ENCODE assay signal across 22 cellular contexts in genomic region chr7:124246262-124246863, GRCh38.
A peak's percentile ranks its signal among the peaks of the same experiment; 100 is the strongest.
DNase-seq lines count a peak whose midpoint lies in the region; ATAC-seq, FAIRE-seq and TF ChIP-seq lines count a peak whose summit lies in the region.
"Had no signal": no experiment of that assay in that cellular context is flagged by ENCODE, and none has a peak within 500 bp of the region (broad histone marks: within the 10 kb centered on the region; RNA-seq: fewer than 3 reads in every experiment).

No MANE protein-coding gene starts in this region.

- BruUV-seq in HepG2 (replicated peaks; lab: Mats Ljungman, UMichigan) (no TSS peak), GM12878 (replicated peaks; lab: Mats Ljungman, UMichigan) (no TSS peak)

- peaks cover 6% of the 10 kb centered on the region; the same call in 1 of the 2 replicates for H3F3A ChIP-seq in MM.1S (ENCODE audit: insufficient read depth, low read length)

- no peak overlapping the region for H3K4me3 Mint-ChIP-seq in activated CD8-positive, alpha-beta T cell treated with anti-CD3 and anti-CD28 coated beads for 36 hours
- no peak overlapping the region for H3K4me3 Mint-ChIP-seq in stimulated activated naive CD8-positive, alpha-beta T cell treated with anti-CD3 and anti-CD28 coated beads, Interleukin-15, amount 100 ng/mL, for 72 hours
- H3K4me3 Mint-ChIP-seq: activated B cell treated with CpG ODN at 0.5 μM for 24 hours; naive thymus-derived CD8-positive, alpha-beta T cell had no signal

- WGBS in HepG2 (ENCODE audit: low lambda C conversion rate) = 30% methylated on average over 2 of the region's 2 CpGs
- 51% methylated on average over 2 of the region's 2 CpGs for WGBS in right lobe of liver (ENCODE audit: insufficient coverage, low coverage, low lambda C conversion rate, missing lambda C conversion rate)
- 50% methylated on average over 2 of the region's 2 CpGs for WGBS in GM12878 (ENCODE audit: insufficient coverage, insufficient replicate concordance, low lambda C conversion rate, missing lambda C conversion rate)

- no peak overlapping the region for H3K4me2 ChIP-seq in HepG2 (ENCODE audit: low read depth, low read length)
- no peak overlapping the region for H3K4me2 ChIP-seq in GM12878 (ENCODE audit: control insufficient read depth, insufficient read depth)
- H3K4me2 ChIP-seq in MM.1S (ENCODE audit: low read depth, low read length) = no peak overlapping the region

- SMC1A ChIA-PET in GM12878 (lab: Charles Lee; ENCODE audit: uncharacterized antibody, unreplicated experiment) = interaction anchor here (1.1 to 1.3 kb wide), 3 partner anchors 9 to 20 kb away, joined by 4 read pairs; no protein-coding TSS in a partner anchor

- TF ChIP-seq CTCF in HepG2 (CRISPR knock-in tag; IDR thresholded peaks at IDR 0.05) (no peak), right lobe of liver (IDR thresholded peaks at IDR 0.05) (no peak), GM12878 (IDR thresholded peaks at IDR 0.05 in 2 of 3, conservative IDR thresholded peaks at IDR 0.05 in 1 of 3; ENCODE audit: control insufficient read depth in 2 of 3, extremely low read depth in 1 of 3, insufficient read depth in 1 of 3, low read depth in 3 of 3, low read length in 3 of 3) (no peak), MM.1S (IDR thresholded peaks at IDR 0.05; ENCODE audit: low read length) (no peak)
- TF ChIP-seq CTCF in activated CD8-positive, alpha-beta T cell treated with anti-CD3 and anti-CD28 coated beads for 36 hours (IDR thresholded peaks at IDR 0.05) = no peak

- H3K27me3 Mint-ChIP-seq in activated CD8-positive, alpha-beta T cell treated with anti-CD3 and anti-CD28 coated beads for 36 hours = no peaks in the 10 kb centered on the region
- no peaks in the 10 kb centered on the region for H3K27me3 Mint-ChIP-seq in stimulated activated naive CD8-positive, alpha-beta T cell treated with anti-CD3 and anti-CD28 coated beads, Interleukin-15, amount 100 ng/mL, for 72 hours
- H3K27me3 Mint-ChIP-seq: activated B cell treated with CpG ODN at 0.5 μM for 24 hours; naive thymus-derived CD8-positive, alpha-beta T cell had no signal

- no peak overlapping the region for H3K27ac Mint-ChIP-seq in activated CD8-positive, alpha-beta T cell treated with anti-CD3 and anti-CD28 coated beads for 36 hours
- no peak overlapping the region for H3K27ac Mint-ChIP-seq in stimulated activated naive CD8-positive, alpha-beta T cell treated with anti-CD3 and anti-CD28 coated beads, Interleukin-15, amount 100 ng/mL, for 72 hours
- H3K27ac Mint-ChIP-seq: activated B cell treated with CpG ODN at 0.5 μM for 24 hours; naive thymus-derived CD8-positive, alpha-beta T cell had no signal

- TF ChIP-seq RAD21 in HepG2 (CRISPR knock-in tag; IDR thresholded peaks at IDR 0.05) = no peak
- no peak for TF ChIP-seq RAD21 in GM12878 (IDR thresholded peaks at IDR 0.05; ENCODE audit: insufficient read depth, low read depth, low read length)

- H3K27me3 ChIP-seq in HepG2 (ENCODE audit: control insufficient read depth in 1 of 2, insufficient read depth in 2 of 2, low read length in 2 of 2) (no peaks in the 10 kb centered on the region), right lobe of liver (no peaks in the 10 kb centered on the region), GM12878 (replicated peaks in 1 of 2; ENCODE audit: control insufficient read depth in 2 of 2, insufficient read depth in 2 of 2, low read length in 1 of 2) (no peaks in the 10 kb centered on the region), MM.1S (replicated peaks; ENCODE audit: insufficient read depth, low read length) (no peaks in the 10 kb centered on the region)
- H3K27me3 ChIP-seq: esophagus squamous epithelium, testis had no signal

- H3K36me3 Mint-ChIP-seq in activated CD8-positive, alpha-beta T cell treated with anti-CD3 and anti-CD28 coated beads for 36 hours (ENCODE audit: low read depth) = no peaks in the 10 kb centered on the region
- H3K36me3 Mint-ChIP-seq: naive thymus-derived CD8-positive, alpha-beta T cell had no signal

- TF ChIP-seq POLR2A in HepG2 (IDR thresholded peaks at IDR 0.05; ENCODE audit: insufficient read depth in 1 of 2, low read depth in 2 of 2, low read length in 2 of 2) = no peak
- no peak for TF ChIP-seq POLR2A in right lobe of liver (IDR thresholded peaks at IDR 0.05)
- TF ChIP-seq POLR2A in GM12878 (IDR thresholded peaks at IDR 0.05; ENCODE audit: low read depth, low read length) = no peak

- H2AFZ ChIP-seq in HepG2 (ENCODE audit: low read length) (peak overlapping the region; percentile 1), GM12878 (ENCODE audit: control insufficient read depth, low read depth, low read length) (no peak overlapping the region), MM.1S (ENCODE audit: low read length) (no peak overlapping the region)

- intact Hi-C loops in HepG2 (cut with micrococcal nuclease; ENCODE audit: unreplicated experiment) (no loop called here), right lobe of liver (cut with DNase I) (no loop called here), GM12878 (cut with micrococcal nuclease; ENCODE audit: unreplicated experiment) (no loop called here)
- intact Hi-C loops in activated CD8-positive, alpha-beta T cell treated with anti-CD3 and anti-CD28 coated beads for 36 hours (cut with micrococcal nuclease) = no loop called here

- H3K4me1 ChIP-seq in HepG2 (ENCODE audit: insufficient read depth, low read length) = peaks cover 8% of the 10 kb centered on the region
- no peaks in the 10 kb centered on the region for H3K4me1 ChIP-seq in right lobe of liver
- no peaks in the 10 kb centered on the region for H3K4me1 ChIP-seq in GM12878 (ENCODE audit: control insufficient read depth, insufficient read depth, low read length)
- peaks cover 14% of the 10 kb centered on the region for H3K4me1 ChIP-seq in MM.1S (ENCODE audit: low read length)
- H3K4me1 ChIP-seq: esophagus squamous epithelium, left ventricle myocardium inferior, testis had no signal

- no peaks in the 10 kb centered on the region for H3K9me3 ChIP-seq in HepG2 (ENCODE audit: low read length)
- H3K9me3 ChIP-seq in right lobe of liver = no peaks in the 10 kb centered on the region
- no peaks in the 10 kb centered on the region for H3K9me3 ChIP-seq in GM12878 (replicated peaks; ENCODE audit: control insufficient read depth, insufficient read depth, low read length)
- H3K9me3 ChIP-seq in MM.1S (replicated peaks; ENCODE audit: insufficient read depth, low read length) = no peaks in the 10 kb centered on the region
- H3K9me3 ChIP-seq: esophagus squamous epithelium, testis had no signal

- no peaks in the 10 kb centered on the region for H3K9me2 ChIP-seq in MM.1S (replicated peaks; ENCODE audit: insufficient read depth, low read length)

- POLR2A ChIA-PET in HepG2 (lab: Yijun Ruan, JAX) (no interaction called here), GM12878 (lab: Charles Lee) (no interaction called here)
- POLR2A ChIA-PET in activated CD8-positive, alpha-beta T cell treated with anti-CD3 and anti-CD28 coated beads for 36 hours (lab: Charles Lee) = no interaction called here

- RAD21 ChIA-PET in GM12878 (lab: Charles Lee; ENCODE audit: unreplicated experiment) = interaction anchor here (0.9 kb wide), 1 partner anchor 19 kb away, joined by 3 read pairs; no protein-coding TSS in a partner anchor

- TF ChIP-seq EP300 in HepG2 (IDR thresholded peaks at IDR 0.05; ENCODE audit: low read depth in 2 of 2, low read length in 2 of 2) = no peak
- no peak for TF ChIP-seq EP300 in HepG2 (CRISPR knock-in tag; IDR thresholded peaks at IDR 0.05; ENCODE audit: borderline replicate concordance)
- no peak for TF ChIP-seq EP300 in GM12878 (IDR thresholded peaks at IDR 0.05; ENCODE audit: borderline replicate concordance in 1 of 2, control insufficient read depth in 1 of 2, low read depth in 2 of 2, low read length in 2 of 2)

- ATAC-seq in HepG2 = peak; percentile 30; the same call in 1 of the 3 replicates
- ATAC-seq in right lobe of liver = no peak
- peak; percentile 45 for ATAC-seq in GM12878
- no peak for ATAC-seq in activated CD8-positive, alpha-beta T cell treated with anti-CD3 and anti-CD28 coated beads for 36 hours
- no peak for ATAC-seq in stimulated activated naive CD8-positive, alpha-beta T cell treated with anti-CD3 and anti-CD28 coated beads, Interleukin-15, amount 100 ng/mL, for 72 hours
- ATAC-seq: naive thymus-derived CD8-positive, alpha-beta T cell had no signal

- no peak overlapping the region for H3K9ac ChIP-seq in HepG2 (ENCODE audit: insufficient read depth, low read depth, low read length)
- H3K9ac ChIP-seq in GM12878 (ENCODE audit: control insufficient read depth, insufficient read depth, low read length) = no peak overlapping the region
- no peak overlapping the region for H3K9ac ChIP-seq in MM.1S (ENCODE audit: low read length)

- H4K20me1 ChIP-seq in HepG2 (ENCODE audit: insufficient read depth, low read length) (no peaks in the 10 kb centered on the region), GM12878 (ENCODE audit: control insufficient read depth, insufficient read depth) (no peaks in the 10 kb centered on the region), MM.1S (ENCODE audit: insufficient read depth, low read length) (no peaks in the 10 kb centered on the region)

- H3K27ac ChIP-seq in HepG2 (ENCODE audit: extremely low read length, insufficient read depth, low read length) (no peak overlapping the region), right lobe of liver (no peak overlapping the region), GM12878 (ENCODE audit: control insufficient read depth, insufficient read depth) (no peak overlapping the region), MM.1S (ENCODE audit: low read length) (no peak overlapping the region)
- H3K27ac ChIP-seq: C4-2B, esophagus squamous epithelium, left ventricle myocardium inferior, testis had no signal

- CTCF ChIA-PET in HepG2 (lab: Yijun Ruan, JAX; ENCODE audit: low intra/inter-chr PET ratio, low total read pairs) (no interaction called here), GM12878 (lab: Yijun Ruan, JAX) (interaction anchor here (1.2 kb wide), 1 partner anchor 16 kb away, joined by 4 read pairs; no protein-coding TSS in a partner anchor)
- CTCF ChIA-PET in activated CD8-positive, alpha-beta T cell treated with anti-CD3 and anti-CD28 coated beads for 36 hours (lab: Charles Lee) = no interaction called here

- H3K36me3 ChIP-seq in HepG2 (replicated peaks in 1 of 2; ENCODE audit: control insufficient read depth in 1 of 2, insufficient read depth in 2 of 2, low read length in 2 of 2) (no peaks in the 10 kb centered on the region), right lobe of liver (no peaks in the 10 kb centered on the region), GM12878 (ENCODE audit: control insufficient read depth in 2 of 2, insufficient read depth in 2 of 2, low read length in 1 of 2) (no peaks in the 10 kb centered on the region), MM.1S (replicated peaks; ENCODE audit: insufficient read depth, low read length) (no peaks in the 10 kb centered on the region)
- H3K36me3 ChIP-seq: esophagus squamous epithelium, left ventricle myocardium inferior had no signal

- FAIRE-seq in HepG2 (lab: Jason Lieb, UNC) (no peak), GM12878 (lab: Jason Lieb, UNC) (peak; percentile 73)
- FAIRE-seq: A204.1, RCC 7860 had no signal

- in situ Hi-C loops in HepG2 (cut with HindIII; ENCODE audit: extremely low pct_ligation_motif_present, low pct_unique_long_range_greater_than_20kb) = no loop called here
- in situ Hi-C loops in GM12878 (cut with MboI) = no loop called here

- no peaks in the 10 kb centered on the region for H3K9me3 Mint-ChIP-seq in activated CD8-positive, alpha-beta T cell treated with anti-CD3 and anti-CD28 coated beads for 36 hours
- no peaks in the 10 kb centered on the region for H3K9me3 Mint-ChIP-seq in stimulated activated naive CD8-positive, alpha-beta T cell treated with anti-CD3 and anti-CD28 coated beads, Interleukin-15, amount 100 ng/mL, for 72 hours

- peak; percentile 44 for DNase-seq in HepG2 (ENCODE audit: low spot score)
- no peak for DNase-seq in right lobe of liver
- DNase-seq in GM12878 (ENCODE audit: low read depth, low spot score) = no peak
- peak; percentile 21 for DNase-seq in iris pigment epithelial cell (ENCODE audit: low read depth)
- DNase-seq in activated CD8-positive, alpha-beta T cell treated with anti-CD3 and anti-CD28 coated beads for 36 hours = no peak
- DNase-seq in stimulated activated naive CD8-positive, alpha-beta T cell treated with anti-CD3 and anti-CD28 coated beads, Interleukin-15, amount 100 ng/mL, for 72 hours = no peak
- DNase-seq in NCI-H1694 treated with DMSO at 0.1 percent for 48 hours (lab: John Stamatoyannopoulos, UW) = no peak
- DNase-seq in MM.1S = no peak
- DNase-seq: activated B cell treated with CpG ODN at 0.5 μM for 24 hours; aorta; cortex of kidney; esophagus squamous epithelium; hypothalamus; left ventricle myocardium inferior; naive thymus-derived CD8-positive, alpha-beta T cell; NCI-H2029 treated with DMSO at 0.1 percent for 48 hours; NCI-H526 treated with DMSO at 0.1 percent for 48 hours; SW 1271; testis had no signal

- H3K4me3 ChIP-seq in HepG2 (replicated peaks in 1 of 3; ENCODE audit: insufficient read depth in 1 of 3, low read depth in 2 of 3, low read length in 3 of 3) = no peak overlapping the region
- no peak overlapping the region for H3K4me3 ChIP-seq in right lobe of liver
- no peak overlapping the region for H3K4me3 ChIP-seq in GM12878
- no peak overlapping the region for H3K4me3 ChIP-seq in MM.1S (ENCODE audit: low read length)
- H3K4me3 ChIP-seq: esophagus squamous epithelium, left ventricle myocardium inferior, testis had no signal

- H3K79me2 ChIP-seq in HepG2 (ENCODE audit: insufficient read depth, low read length) (no peaks in the 10 kb centered on the region), GM12878 (ENCODE audit: control insufficient read depth, insufficient read depth, low read length) (no peaks in the 10 kb centered on the region), MM.1S (ENCODE audit: low read length) (no peaks in the 10 kb centered on the region)

- no peaks in the 10 kb centered on the region for H3K4me1 Mint-ChIP-seq in activated CD8-positive, alpha-beta T cell treated with anti-CD3 and anti-CD28 coated beads for 36 hours (ENCODE audit: low read depth)
- H3K4me1 Mint-ChIP-seq in stimulated activated naive CD8-positive, alpha-beta T cell treated with anti-CD3 and anti-CD28 coated beads, Interleukin-15, amount 100 ng/mL, for 72 hours = no peaks in the 10 kb centered on the region
- H3K4me1 Mint-ChIP-seq: activated B cell treated with CpG ODN at 0.5 μM for 24 hours; naive thymus-derived CD8-positive, alpha-beta T cell had no signal

Comparison
In these comparisons a context has a peak if more than half of its experiments do, and no peak if none do; other contexts are left out.
1. ATAC-seq: peak in HepG2 (single experiment) and GM12878 (single experiment); none in right lobe of liver (0 of 4), activated CD8-positive, alpha-beta T cell treated with anti-CD3 and anti-CD28 coated beads for 36 hours (single experiment) and stimulated activated naive CD8-positive, alpha-beta T cell treated with anti-CD3 and anti-CD28 coated beads, Interleukin-15, amount 100 ng/mL, for 72 hours (single experiment).
2. DNase-seq: peak in HepG2 (single experiment) and iris pigment epithelial cell (single experiment); none in right lobe of liver (0 of 3), GM12878 (single experiment), activated CD8-positive, alpha-beta T cell treated with anti-CD3 and anti-CD28 coated beads for 36 hours (single experiment), stimulated activated naive CD8-positive, alpha-beta T cell treated with anti-CD3 and anti-CD28 coated beads, Interleukin-15, amount 100 ng/mL, for 72 hours (0 of 2), NCI-H1694 treated with DMSO at 0.1 percent for 48 hours (single experiment) and MM.1S (single experiment).